ENCODE assay signal across 8 cellular contexts in the genomic region with DNA sequence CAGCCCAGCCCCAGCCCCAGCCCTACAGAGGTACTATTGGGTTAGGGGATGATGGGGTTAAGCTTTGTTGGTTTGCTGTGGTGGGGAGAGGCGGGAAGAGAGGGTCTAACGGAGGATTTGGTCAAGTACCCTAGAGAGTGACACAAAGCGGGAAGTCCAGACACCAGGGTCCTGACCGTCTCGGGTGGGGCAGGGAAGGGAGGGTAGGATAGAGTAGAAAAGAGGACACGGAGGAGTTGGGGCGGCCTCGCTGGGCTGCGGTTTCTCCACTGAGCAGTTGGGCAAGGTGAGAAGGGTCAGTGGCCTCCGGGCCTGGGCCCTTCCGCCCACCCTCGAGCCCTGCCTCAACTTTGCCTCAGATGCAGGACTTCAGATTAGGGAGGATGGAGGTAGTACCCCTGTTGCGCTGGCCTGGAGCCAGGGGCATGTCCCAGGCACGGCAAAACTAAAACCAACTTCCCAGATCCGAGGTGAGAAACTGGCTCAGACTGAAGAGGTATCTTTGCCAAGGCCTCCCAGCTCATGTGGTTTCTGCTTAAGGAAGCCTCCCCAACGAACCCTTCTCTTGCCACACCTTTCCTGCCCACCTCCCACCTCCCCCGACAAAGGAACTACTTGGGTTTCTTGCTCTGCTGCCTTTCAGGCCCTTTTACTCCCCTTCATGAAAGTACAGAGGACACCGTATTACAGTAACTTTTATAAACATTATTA. TPM values are rescaled to one million over a fixed set of nuclear protein-coding genes. Genes with fewer than 3 reads are reported as not detected.
A peak's percentile ranks its signal among the peaks of the same experiment; 100 is the strongest.
DNase-seq lines count a peak whose midpoint lies in the region; ATAC-seq and TF ChIP-seq lines count a peak whose summit lies in the region.

No MANE protein-coding gene starts in this region.

- no peaks in the 10 kb centered on the region for H3K27me3 ChIP-seq in MM.1S (replicated peaks; ENCODE audit: insufficient read depth, low read length)

- no peaks in the 10 kb centered on the region for H4K20me1 ChIP-seq in MM.1S (ENCODE audit: insufficient read depth, low read length)

- H3K9me3 ChIP-seq in MM.1S (replicated peaks; ENCODE audit: insufficient read depth, low read length): no peaks in the 10 kb centered on the region

- H3K4me3 Mint-ChIP-seq in brain: peak overlapping the region; percentile 92 to 99 (median 96)

- peaks cover 77% of the 10 kb centered on the region for H3K4me1 Mint-ChIP-seq in brain

- H3K9me3 Mint-ChIP-seq in brain: no peaks in the 10 kb centered on the region

- ATAC-seq in left lobe of liver (peak; percentile 26), HG03342 (IDR thresholded peaks at IDR 0.05; ENCODE audit: unreplicated experiment) (no peak)

- H3K27ac Mint-ChIP-seq in brain: peak overlapping the region; percentile 96 to 98 (median 98)

- peak overlapping the region; percentile 86 for H3K4me2 ChIP-seq in MM.1S (ENCODE audit: low read depth, low read length)

- peak overlapping the region; percentile 87 for H3K4me3 ChIP-seq in MM.1S (ENCODE audit: low read length)

- DNase-seq in GF-D8 (lab: John Stamatoyannopoulos, UW): peak; percentile 87
- no peak for DNase-seq in MM.1S
- DNase-seq in left lobe of liver (ENCODE audit: low spot score): peak; percentile 64
- peak in 10 of 49 donors; percentile 16 to 63 (median 38) for DNase-seq in substantia nigra (lab: John Stamatoyannopoulos, UW)
- no peak for DNase-seq in effector CD4-positive, alpha-beta T cell
- DNase-seq in NCI-H2107 treated with DMSO at 0.1 percent for 48 hours (lab: John Stamatoyannopoulos, UW; ENCODE audit: unreplicated experiment): no peak

- H3F3A ChIP-seq in MM.1S (ENCODE audit: insufficient read depth, low read length): peaks cover 17% of the 10 kb centered on the region

- TF ChIP-seq CTCF in MM.1S (IDR thresholded peaks at IDR 0.05; ENCODE audit: low read length) (no peak), brain (conservative IDR thresholded peaks at IDR 0.05) (no peak)

- H3K9ac ChIP-seq in MM.1S (ENCODE audit: low read length): peak overlapping the region; percentile 71

- H3K9me2 ChIP-seq in MM.1S (replicated peaks; ENCODE audit: insufficient read depth, low read length): no peaks in the 10 kb centered on the region

- H3K79me2 ChIP-seq in MM.1S (ENCODE audit: low read length): peaks cover 58% of the 10 kb centered on the region

- 0 out of 2 replicates have a peak, but pooled peaks cover 9% of the 10 kb centered on the region for H3K4me1 ChIP-seq in MM.1S (ENCODE audit: low read length)

- H3K27me3 Mint-ChIP-seq in brain: peaks cover 18% of the 10 kb centered on the region

- H2AFZ ChIP-seq in MM.1S (ENCODE audit: low read length): peak overlapping the region; percentile 36

- peak overlapping the region; percentile 54 for H3K27ac ChIP-seq in MM.1S (ENCODE audit: low read length)
- H3K27ac ChIP-seq in substantia nigra (ENCODE audit: low read depth, low read length, poor library complexity, severe bottlenecking): peak overlapping the region; percentile 90

- peaks cover 4% of the 10 kb centered on the region; the same call in 1 of the 2 replicates for H3K36me3 ChIP-seq in MM.1S (replicated peaks; ENCODE audit: insufficient read depth, low read length)

- H3K36me3 Mint-ChIP-seq in brain: peaks cover 11% of the 10 kb centered on the region

RNA-seq across cellular contexts. Expression of a gene that starts 0.6 kb away (rescaled TPM):
- polyA plus RNA-seq in brain (ENCODE audit: insufficient read depth, low read depth, low replicate concordance): 37.7 TPM
- 15.5 TPM for total RNA-seq in left lobe of liver

RNA-seq across cellular contexts. Expression of a gene that starts 3.0 kb away (rescaled TPM):
- 40.5 TPM for polyA plus RNA-seq in brain (ENCODE audit: insufficient read depth, low read depth, low replicate concordance)
- 8.1 TPM for total RNA-seq in left lobe of liver

Comparison
In these comparisons a context has a peak if more than half of its experiments do, and no peak if none do; other contexts are left out.
1. DNase-seq: peak in GF-D8 (single experiment) and left lobe of liver (single experiment); none in MM.1S (single experiment), effector CD4-positive, alpha-beta T cell (single experiment) and NCI-H2107 treated with DMSO at 0.1 percent for 48 hours (single experiment).